1 cellular context compared by ENCODE assay signal in the genomic region with DNA sequence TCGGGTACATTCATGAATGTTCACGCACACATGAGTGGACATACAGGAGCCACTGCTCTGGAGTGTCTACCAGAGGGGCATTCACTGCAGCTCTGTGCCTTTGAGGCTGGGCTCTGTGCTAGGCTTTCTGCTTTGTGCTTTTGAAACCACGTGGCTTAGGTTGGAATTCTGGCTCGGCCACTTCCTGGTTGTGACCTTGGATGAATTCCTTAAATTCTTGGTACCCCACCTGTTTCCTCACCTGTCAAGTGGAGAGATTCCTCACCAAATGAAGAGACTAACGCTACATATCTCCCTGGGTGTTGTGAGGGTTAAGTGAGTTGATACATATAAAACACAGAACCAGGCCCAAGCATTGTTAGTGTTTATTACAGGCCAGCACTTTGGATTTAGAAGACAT.
TF ChIP-seq lines count a peak whose summit lies in the region.

No MANE protein-coding gene starts in this region.

TF ChIP-seq in HCT116, 20 proteins besides CTCF, POLR2A, EP300 and RAD21 (continued from another document):
- TF ChIP-seq, protein P1, sequence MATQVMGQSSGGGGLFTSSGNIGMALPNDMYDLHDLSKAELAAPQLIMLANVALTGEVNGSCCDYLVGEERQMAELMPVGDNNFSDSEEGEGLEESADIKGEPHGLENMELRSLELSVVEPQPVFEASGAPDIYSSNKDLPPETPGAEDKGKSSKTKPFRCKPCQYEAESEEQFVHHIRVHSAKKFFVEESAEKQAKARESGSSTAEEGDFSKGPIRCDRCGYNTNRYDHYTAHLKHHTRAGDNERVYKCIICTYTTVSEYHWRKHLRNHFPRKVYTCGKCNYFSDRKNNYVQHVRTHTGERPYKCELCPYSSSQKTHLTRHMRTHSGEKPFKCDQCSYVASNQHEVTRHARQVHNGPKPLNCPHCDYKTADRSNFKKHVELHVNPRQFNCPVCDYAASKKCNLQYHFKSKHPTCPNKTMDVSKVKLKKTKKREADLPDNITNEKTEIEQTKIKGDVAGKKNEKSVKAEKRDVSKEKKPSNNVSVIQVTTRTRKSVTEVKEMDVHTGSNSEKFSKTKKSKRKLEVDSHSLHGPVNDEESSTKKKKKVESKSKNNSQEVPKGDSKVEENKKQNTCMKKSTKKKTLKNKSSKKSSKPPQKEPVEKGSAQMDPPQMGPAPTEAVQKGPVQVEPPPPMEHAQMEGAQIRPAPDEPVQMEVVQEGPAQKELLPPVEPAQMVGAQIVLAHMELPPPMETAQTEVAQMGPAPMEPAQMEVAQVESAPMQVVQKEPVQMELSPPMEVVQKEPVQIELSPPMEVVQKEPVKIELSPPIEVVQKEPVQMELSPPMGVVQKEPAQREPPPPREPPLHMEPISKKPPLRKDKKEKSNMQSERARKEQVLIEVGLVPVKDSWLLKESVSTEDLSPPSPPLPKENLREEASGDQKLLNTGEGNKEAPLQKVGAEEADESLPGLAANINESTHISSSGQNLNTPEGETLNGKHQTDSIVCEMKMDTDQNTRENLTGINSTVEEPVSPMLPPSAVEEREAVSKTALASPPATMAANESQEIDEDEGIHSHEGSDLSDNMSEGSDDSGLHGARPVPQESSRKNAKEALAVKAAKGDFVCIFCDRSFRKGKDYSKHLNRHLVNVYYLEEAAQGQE (IDR thresholded peaks at IDR 0.05; ENCODE audit: low read depth): no peak
- no peak for TF ChIP-seq YY1 (IDR thresholded peaks at IDR 0.05; ENCODE audit: extremely low read depth, insufficient replicate concordance, low read depth, low read length)
